Comparison of ENCODE assay signal across 21 cellular contexts in the genomic region with DNA sequence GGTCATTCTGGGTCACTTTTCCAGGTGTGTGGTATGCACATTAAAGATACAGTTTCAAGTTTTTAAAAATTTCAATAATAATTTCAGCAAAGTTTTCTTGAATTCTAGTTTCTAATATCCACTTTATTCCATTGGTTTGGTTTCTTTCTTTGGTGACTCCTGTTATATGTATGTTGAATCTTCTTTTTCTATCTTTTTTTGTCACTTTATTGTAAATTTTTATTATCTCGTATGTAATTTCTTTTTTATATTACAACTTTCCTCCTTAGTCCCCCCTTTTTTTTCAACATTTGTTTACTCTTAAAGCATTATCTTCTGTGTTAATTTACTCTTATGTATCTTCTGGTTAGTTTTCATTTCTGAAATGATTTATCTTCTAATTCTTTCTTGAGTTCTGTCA. TPM values are rescaled to one million over a fixed set of nuclear protein-coding genes. Genes with fewer than 3 reads are reported as not detected.
DNase-seq lines count a peak whose midpoint lies in the region; ATAC-seq and FAIRE-seq lines count a peak whose summit lies in the region.
"Had no signal": no experiment of that assay in that cellular context is flagged by ENCODE, and none has a peak within 500 bp of the region (broad histone marks: within the 10 kb centered on the region; RNA-seq: fewer than 3 reads in every experiment).

No MANE protein-coding gene starts in this region.

- no peak for DNase-seq in activated T-cell treated with anti-CD3 and anti-CD28 coated beads, Interleukin-2, amount 50 U/mL, for 72 hours
- DNase-seq in activated T-cell treated with anti-CD3 and anti-CD28 coated beads, Interleukin-2, amount 50 U/mL, for 48 hours, result no peak
- no peak for DNase-seq in SK-N-DZ (ENCODE audit: low spot score)
- no peak for DNase-seq in activated naive CD4-positive, alpha-beta T cell treated with Interleukin-2 at 50 U/mL for 16 hours
- DNase-seq in activated T-helper 1 cell treated with anti-CD3 and anti-CD28 coated beads, Interleukin-12 subunit alpha, Interleukin-12 subunit beta, Interleukin-2, Interleukin-4 antibody, amounts not matched to agents 30 ng/mL and 10 ng/mL and 1 ng/mL, durations not matched to agents 14 hours and 24 hours and 36 hours (ENCODE audit: low spot score), result no peak
- DNase-seq: BE2C; C1 segment of cervical spinal cord; CD4-positive, CD25-positive, alpha-beta regulatory T cell; CD8-positive, alpha-beta memory T cell; COR-L47; DMS 273 treated with DMSO at 0.1 percent for 48 hours; HCEC 1CT; HFFc6; IMR-90 had no signal

- intact Hi-C loops in activated T-helper 1 cell treated with anti-CD3 and anti-CD28 coated beads, Interleukin-12 subunit alpha, Interleukin-12 subunit beta, Interleukin-2, Interleukin-4 antibody, amounts not matched to agents 30 ng/mL and 10 ng/mL and 1 ng/mL, durations not matched to agents 14 hours and 24 hours and 36 hours (cut with micrococcal nuclease), result no loop called here

- no peaks in the 10 kb centered on the region for H3K27me3 Mint-ChIP-seq in activated T-cell treated with anti-CD3 and anti-CD28 coated beads, Interleukin-2, amount 50 U/mL, for 72 hours (ENCODE audit: low read depth)
- H3K27me3 Mint-ChIP-seq in activated T-helper 1 cell treated with anti-CD3 and anti-CD28 coated beads, Interleukin-12 subunit alpha, Interleukin-12 subunit beta, Interleukin-2, Interleukin-4 antibody, amounts not matched to agents 30 ng/mL and 10 ng/mL and 1 ng/mL, durations not matched to agents 14 hours and 24 hours and 36 hours (ENCODE audit: insufficient read depth), result no peaks in the 10 kb centered on the region
- H3K27me3 Mint-ChIP-seq: CD4-positive, CD25-positive, alpha-beta regulatory T cell; CD8-positive, alpha-beta memory T cell had no signal

- H3K36me3 Mint-ChIP-seq in activated T-cell treated with anti-CD3 and anti-CD28 coated beads, Interleukin-2, amount 50 U/mL, for 72 hours (ENCODE audit: insufficient read depth in 2 of 2), result peaks cover 3 to 9% of the 10 kb centered on the region in 2 donors
- peaks cover 3% of the 10 kb centered on the region for H3K36me3 Mint-ChIP-seq in activated T-helper 1 cell treated with anti-CD3 and anti-CD28 coated beads, Interleukin-12 subunit alpha, Interleukin-12 subunit beta, Interleukin-2, Interleukin-4 antibody, amounts not matched to agents 30 ng/mL and 10 ng/mL and 1 ng/mL, durations not matched to agents 14 hours and 24 hours and 36 hours (ENCODE audit: low read depth)

- H3K4me3 Mint-ChIP-seq in activated T-cell treated with anti-CD3 and anti-CD28 coated beads, Interleukin-2, amount 50 U/mL, for 72 hours, result no peak overlapping the region
- H3K4me3 Mint-ChIP-seq in activated T-helper 1 cell treated with anti-CD3 and anti-CD28 coated beads, Interleukin-12 subunit alpha, Interleukin-12 subunit beta, Interleukin-2, Interleukin-4 antibody, amounts not matched to agents 30 ng/mL and 10 ng/mL and 1 ng/mL, durations not matched to agents 14 hours and 24 hours and 36 hours, result no peak overlapping the region
- H3K4me3 Mint-ChIP-seq: CD4-positive, CD25-positive, alpha-beta regulatory T cell; CD8-positive, alpha-beta memory T cell; GM23338; HFFc6 had no signal

- peak overlapping the region; percentile 38 for H3K27ac Mint-ChIP-seq in activated T-cell treated with anti-CD3 and anti-CD28 coated beads, Interleukin-2, amount 50 U/mL, for 72 hours
- H3K27ac Mint-ChIP-seq in activated T-helper 1 cell treated with anti-CD3 and anti-CD28 coated beads, Interleukin-12 subunit alpha, Interleukin-12 subunit beta, Interleukin-2, Interleukin-4 antibody, amounts not matched to agents 30 ng/mL and 10 ng/mL and 1 ng/mL, durations not matched to agents 14 hours and 24 hours and 36 hours, result no peak overlapping the region
- H3K27ac Mint-ChIP-seq: CD4-positive, CD25-positive, alpha-beta regulatory T cell; CD8-positive, alpha-beta memory T cell; GM23338; HFFc6 had no signal

- no peaks in the 10 kb centered on the region for H3K4me1 Mint-ChIP-seq in activated T-cell treated with anti-CD3 and anti-CD28 coated beads, Interleukin-2, amount 50 U/mL, for 72 hours (ENCODE audit: low read depth)
- H3K4me1 Mint-ChIP-seq in activated T-helper 1 cell treated with anti-CD3 and anti-CD28 coated beads, Interleukin-12 subunit alpha, Interleukin-12 subunit beta, Interleukin-2, Interleukin-4 antibody, amounts not matched to agents 30 ng/mL and 10 ng/mL and 1 ng/mL, durations not matched to agents 14 hours and 24 hours and 36 hours (ENCODE audit: low read depth), result no peaks in the 10 kb centered on the region

- ATAC-seq in activated T-cell treated with anti-CD3 and anti-CD28 coated beads, Interleukin-2, amount 50 U/mL, for 72 hours (replicated peaks in 1 of 2), result no peak
- ATAC-seq: GM23338 had no signal

- H3K9me3 Mint-ChIP-seq in activated T-cell treated with anti-CD3 and anti-CD28 coated beads, Interleukin-2, amount 50 U/mL, for 72 hours, result peaks cover 2 to 3% of the 10 kb centered on the region in 2 donors
- peaks cover 7% of the 10 kb centered on the region for H3K9me3 Mint-ChIP-seq in activated T-helper 1 cell treated with anti-CD3 and anti-CD28 coated beads, Interleukin-12 subunit alpha, Interleukin-12 subunit beta, Interleukin-2, Interleukin-4 antibody, amounts not matched to agents 30 ng/mL and 10 ng/mL and 1 ng/mL, durations not matched to agents 14 hours and 24 hours and 36 hours
- H3K9me3 Mint-ChIP-seq: GM23338, HFFc6 had no signal

- FAIRE-seq in TTC549 (lab: Jason Lieb, UNC), result peak; percentile 22
- peak; percentile 82 for FAIRE-seq in islet of Langerhans (lab: Jason Lieb, UNC)
- FAIRE-seq: GM12891, GM18507, H54, HTR-8/SVneo had no signal

RNA-seq across cellular contexts. Expression of a gene that starts 57.5 kb away (rescaled TPM):
- 10 to 100 TPM; 26.4 to 26.9 TPM for total RNA-seq in activated T-cell treated with anti-CD3 and anti-CD28 coated beads, Interleukin-2, amount 50 U/mL, for 72 hours
- polyA plus RNA-seq in SK-N-DZ (2014; cell fraction: cytosol; rRNA removed), result 11.8 and 14.5 TPM in 2 replicates
- 11.6 and 19.6 TPM in 2 replicates for polyA plus RNA-seq in SK-N-DZ (2014; cell fraction: nucleus; rRNA removed)
- total RNA-seq in activated T-helper 1 cell treated with anti-CD3 and anti-CD28 coated beads, Interleukin-12 subunit alpha, Interleukin-12 subunit beta, Interleukin-2, Interleukin-4 antibody, amounts not matched to agents 30 ng/mL and 10 ng/mL and 1 ng/mL, durations not matched to agents 14 hours and 24 hours and 36 hours, result 30.0 and 31.5 TPM in 2 replicates
